Comparison of ENCODE assay signal across 20 cellular contexts in the genomic region with DNA sequence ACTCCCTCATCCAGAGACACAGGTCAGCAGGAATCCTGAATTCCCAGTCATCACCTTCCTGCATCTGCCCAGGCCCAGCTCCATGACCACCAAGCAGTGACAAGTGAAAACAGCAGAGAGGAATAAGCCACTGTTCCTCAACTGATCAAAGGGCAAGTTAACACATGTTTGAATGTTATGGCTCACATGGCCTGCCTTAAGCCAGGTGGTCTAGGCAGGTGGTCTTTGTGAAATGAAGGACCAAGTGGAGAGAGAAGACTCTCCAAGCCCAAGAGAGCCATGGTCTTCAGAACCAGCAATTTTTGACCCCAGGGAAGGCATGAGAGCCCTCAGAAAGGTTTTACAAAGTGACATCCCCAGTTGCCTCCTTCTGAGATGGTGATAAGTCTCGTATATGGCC.
"Had no signal": no experiment of that assay in that cellular context is flagged by ENCODE, and none has a peak within 500 bp of the region (broad histone marks: within the 10 kb centered on the region; RNA-seq: fewer than 3 reads in every experiment).

No MANE protein-coding gene starts in this region.

- ATAC-seq: activated naive CD8-positive, alpha-beta T cell treated with anti-CD3 and anti-CD28 coated beads, Interleukin-2, amount 50 U/mL, for 24 hours; activated T-cell treated with anti-CD3 and anti-CD28 coated beads, Interleukin-2, amount 50 U/mL, for 4 hours; stimulated activated naive CD8-positive, alpha-beta T cell treated with anti-CD3 and anti-CD28 coated beads, Interleukin-15, Interleukin-2, amounts not matched to agents 100 U/mL and 50 U/mL, for 24 hours had no signal

- H3K36me3 ChIP-seq: esophagus squamous epithelium, transverse colon had no signal

- H3K27me3 Mint-ChIP-seq: activated naive CD8-positive, alpha-beta T cell treated with anti-CD3 and anti-CD28 coated beads, Interleukin-2, amount 50 U/mL, for 24 hours; memory B cell had no signal

- DNase-seq: activated CD4-positive, alpha-beta T cell treated with anti-CD3 and anti-CD28 coated beads, Interleukin-2, amount 50 U/mL, for 1 hour; activated CD4-positive, CD25-positive, alpha-beta regulatory T cell treated with anti-CD3 and anti-CD28 coated beads, Interleukin-2, amount 50 U/mL, for 72 hours; activated CD8-positive, alpha-beta memory T cell treated with anti-CD3 and anti-CD28 coated beads, Interleukin-2, amount 50 U/mL, for 4 hours; activated naive CD4-positive, alpha-beta T cell treated with anti-CD3 and anti-CD28 coated beads for 36 hours; activated naive CD8-positive, alpha-beta T cell treated with anti-CD3 and anti-CD28 coated beads, Interleukin-2, amount 50 U/mL, for 24 hours; activated T-cell treated with anti-CD3 and anti-CD28 coated beads, Interleukin-2, amount 50 U/mL, for 4 hours; anterior cingulate cortex; cerebellar nuclear complex; effector CD8-positive, alpha-beta T cell; esophagus squamous epithelium; occipital lobe; retina; stimulated activated CD4-positive, alpha-beta T cell treated with anti-CD3 and anti-CD28 coated beads, Interleukin-1b, Interleukin-23, amount 100 ng/mL, for 48 hours; stimulated activated CD8-positive, alpha-beta memory T cell treated with anti-CD3 and anti-CD28 coated beads, Interleukin-4, amount 100 ng/mL, for 48 hours; stimulated activated naive CD8-positive, alpha-beta T cell treated with anti-CD3 and anti-CD28 coated beads, Interleukin-15, Interleukin-2, amounts not matched to agents 100 U/mL and 50 U/mL, for 24 hours; transverse colon had no signal

- H3K27ac Mint-ChIP-seq: activated naive CD4-positive, alpha-beta T cell treated with anti-CD3 and anti-CD28 coated beads for 36 hours; activated naive CD8-positive, alpha-beta T cell treated with anti-CD3 and anti-CD28 coated beads, Interleukin-2, amount 50 U/mL, for 24 hours; memory B cell had no signal

- H3K9me3 Mint-ChIP-seq: activated naive CD4-positive, alpha-beta T cell treated with anti-CD3 and anti-CD28 coated beads for 36 hours; activated naive CD8-positive, alpha-beta T cell treated with anti-CD3 and anti-CD28 coated beads, Interleukin-2, amount 50 U/mL, for 24 hours; activated T-cell treated with anti-CD3 and anti-CD28 coated beads, Interleukin-2, amount 50 U/mL, for 4 hours; memory B cell had no signal

- H3K4me1 Mint-ChIP-seq: activated naive CD8-positive, alpha-beta T cell treated with anti-CD3 and anti-CD28 coated beads, Interleukin-2, amount 50 U/mL, for 24 hours had no signal

- H3K36me3 Mint-ChIP-seq: memory B cell had no signal

- H3K27ac ChIP-seq: esophagus squamous epithelium, suprapubic skin, transverse colon, VCaP had no signal

- H3K9me3 ChIP-seq: esophagus squamous epithelium, suprapubic skin, transverse colon had no signal

- H3K27me3 ChIP-seq: esophagus squamous epithelium, suprapubic skin, transverse colon had no signal

- H3K4me3 ChIP-seq: esophagus squamous epithelium, suprapubic skin, transverse colon had no signal

- H3K4me1 ChIP-seq: esophagus squamous epithelium, suprapubic skin, transverse colon had no signal

- H3K4me3 Mint-ChIP-seq: activated naive CD4-positive, alpha-beta T cell treated with anti-CD3 and anti-CD28 coated beads for 36 hours; activated naive CD8-positive, alpha-beta T cell treated with anti-CD3 and anti-CD28 coated beads, Interleukin-2, amount 50 U/mL, for 24 hours; activated T-cell treated with anti-CD3 and anti-CD28 coated beads, Interleukin-2, amount 50 U/mL, for 4 hours; brain; memory B cell had no signal
